20 cellular contexts compared by ENCODE assay signal in the genomic region with DNA sequence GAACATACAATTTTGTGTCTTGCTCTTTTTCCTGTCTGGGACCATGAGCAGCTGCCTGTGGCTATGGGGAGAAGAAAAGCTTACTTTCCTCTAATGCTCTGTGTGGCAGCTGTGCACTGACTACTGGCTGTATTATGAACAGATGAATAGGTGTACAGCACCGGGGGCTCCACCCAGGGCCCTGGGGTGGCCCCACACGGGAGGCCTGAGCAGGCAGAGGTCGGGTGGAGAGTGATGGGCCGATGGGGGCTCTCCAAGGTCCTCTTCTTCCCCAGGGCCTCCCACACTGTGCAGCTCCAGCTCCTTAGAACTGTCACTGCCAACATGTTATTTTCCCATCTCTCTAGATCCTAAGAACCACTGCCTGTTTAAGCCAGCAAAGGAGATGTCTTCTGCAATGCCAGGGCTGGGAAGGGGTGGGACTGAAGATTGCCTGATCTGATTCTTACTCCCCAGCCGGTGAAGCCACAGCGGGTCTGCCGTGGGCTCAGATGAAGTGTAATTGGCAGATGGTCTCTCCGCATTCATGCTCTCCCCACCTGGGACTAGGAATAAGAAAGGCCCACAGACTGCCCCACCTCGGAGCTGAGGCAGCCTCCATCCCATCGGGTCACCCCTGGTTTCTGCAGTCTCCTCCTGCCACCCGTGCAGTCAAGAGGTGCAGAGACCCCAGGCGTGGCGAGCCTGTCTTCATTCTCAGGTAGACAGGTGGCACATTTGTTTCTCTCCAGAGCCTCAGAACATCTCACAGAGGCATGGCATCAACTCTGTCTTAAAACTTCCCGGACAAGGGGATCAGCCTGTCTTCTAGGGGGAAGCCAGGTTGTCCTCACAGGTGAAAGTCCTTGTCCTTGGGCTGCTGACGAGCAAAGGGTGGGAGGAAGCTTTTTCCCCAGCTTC.
DNase-seq lines count a peak whose midpoint lies in the region; ATAC-seq and TF ChIP-seq lines count a peak whose summit lies in the region.
"Had no signal": no experiment of that assay in that cellular context is flagged by ENCODE, and none has a peak within 500 bp of the region (broad histone marks: within the 10 kb centered on the region; RNA-seq: fewer than 3 reads in every experiment).

No MANE protein-coding gene starts in this region.

- CTCF ChIA-PET in activated CD4-positive, alpha-beta T cell treated with anti-CD3 and anti-CD28 coated beads, Interleukin-2, amount 10 ng/mL, durations not matched to agents 7 days and 5 days (lab: Charles Lee) = no interaction called here

- no peak for ATAC-seq in T-helper 17 cell
- ATAC-seq in HG03342 (IDR thresholded peaks at IDR 0.05; ENCODE audit: unreplicated experiment) = no peak
- ATAC-seq: PC-3 had no signal

- H3K4me3 ChIP-seq in mesenchymal stem cell (ENCODE audit: insufficient read depth in 1 of 2, low read depth in 1 of 2, low read length in 2 of 2) = no peak overlapping the region

- H3K14ac ChIP-seq in mesenchymal stem cell (ENCODE audit: low read length in 2 of 2) = no peak overlapping the region

- H3K27ac ChIP-seq in mesenchymal stem cell (ENCODE audit: low read length, poor library complexity, severe bottlenecking) = no peak overlapping the region
- H3K27ac ChIP-seq: C4-2B had no signal

- no peak overlapping the region for H3K23ac ChIP-seq in mesenchymal stem cell (ENCODE audit: low read length in 2 of 2)

- POLR2A ChIA-PET in activated CD4-positive, alpha-beta T cell treated with anti-CD3 and anti-CD28 coated beads, Interleukin-2, amount 10 ng/mL, durations not matched to agents 7 days and 5 days (lab: Charles Lee) = no interaction called here

- no peaks in the 10 kb centered on the region for H3K36me3 ChIP-seq in mesenchymal stem cell (ENCODE audit: control insufficient read depth in 1 of 2, insufficient read depth in 2 of 2, low read depth in 1 of 2, low read length in 2 of 2)

- peaks cover 16% of the 10 kb centered on the region for H3K27me3 Mint-ChIP-seq in activated CD4-positive, alpha-beta T cell treated with anti-CD3 and anti-CD28 coated beads, Interleukin-2, amount 10 ng/mL, durations not matched to agents 7 days and 5 days
- H3K27me3 Mint-ChIP-seq in T-helper 17 cell = peaks cover 78% of the 10 kb centered on the region
- H3K27me3 Mint-ChIP-seq in type B pancreatic cell = peaks cover 46% of the 10 kb centered on the region

- H3K4me1 ChIP-seq in mesenchymal stem cell (ENCODE audit: control insufficient read depth, insufficient read depth, low read depth, low read length) = peaks cover 8% of the 10 kb centered on the region

- no peak overlapping the region for H2AK5ac ChIP-seq in mesenchymal stem cell (ENCODE audit: low read length, severe bottlenecking)

- H2AFZ ChIP-seq in mesenchymal stem cell (ENCODE audit: low read depth, low read length) = no peak overlapping the region

- no peak overlapping the region for H2BK120ac ChIP-seq in mesenchymal stem cell (ENCODE audit: low read depth, low read length)

- no peak overlapping the region for H2BK15ac ChIP-seq in mesenchymal stem cell (ENCODE audit: low read depth, poor library complexity, severe bottlenecking)

- no peak overlapping the region for H3K9ac ChIP-seq in mesenchymal stem cell (ENCODE audit: low read length)

- H3K27me3 ChIP-seq in mesenchymal stem cell (ENCODE audit: control insufficient read depth in 1 of 2, insufficient read depth in 1 of 2, low read length in 2 of 2) = peaks cover 31 to 42% of the 10 kb centered on the region in 2 experiments

- H3K18ac ChIP-seq in mesenchymal stem cell (ENCODE audit: low read depth in 1 of 2, low read length in 2 of 2) = no peak overlapping the region

- no peak overlapping the region for H4K91ac ChIP-seq in mesenchymal stem cell (ENCODE audit: low read length)

- no peak overlapping the region for H2BK5ac ChIP-seq in mesenchymal stem cell (ENCODE audit: low read depth, low read length, poor library complexity, severe bottlenecking)

- peak; percentile 2 for DNase-seq in activated CD4-positive, alpha-beta T cell treated with anti-CD3 and anti-CD28 coated beads, Interleukin-2, amount 10 ng/mL, durations not matched to agents 7 days and 5 days
- DNase-seq in activated CD4-positive, alpha-beta T cell treated with anti-CD3 and anti-CD28 coated beads, Interleukin-2, amount 50 U/mL, for 1 hour = no peak
- DNase-seq in T-helper 17 cell = no peak
- DNase-seq in myocyte (ENCODE audit: low read depth) = peak; percentile 25
- peak; percentile 65 for DNase-seq in type B pancreatic cell (ENCODE audit: extremely low spot score, unreplicated experiment)
- no peak for DNase-seq in CD1c-positive myeloid dendritic cell (ENCODE audit: extremely low spot score)
- DNase-seq in mesenchymal stem cell = no peak
- DNase-seq: 8988T, COR-L47, DMS153, H9, Karpas-422, MM.1S, NCI-H1105, NCI-H1694 treated with DMSO at 0.1 percent for 48 hours, NCI-H446, NCI-H748 treated with DMSO at 0.1 percent for 48 hours, PC-3 had no signal

- TF ChIP-seq CTCF in type B pancreatic cell (conservative IDR thresholded peaks at IDR 0.05) = no peak

- WGBS in mesenchymal stem cell = 83% methylated on average over 13 of the region's 15 CpGs

- no peaks in the 10 kb centered on the region for H3K4me1 Mint-ChIP-seq in activated CD4-positive, alpha-beta T cell treated with anti-CD3 and anti-CD28 coated beads, Interleukin-2, amount 10 ng/mL, durations not matched to agents 7 days and 5 days
- H3K4me1 Mint-ChIP-seq in T-helper 17 cell = no peaks in the 10 kb centered on the region
- peaks cover 12% of the 10 kb centered on the region for H3K4me1 Mint-ChIP-seq in type B pancreatic cell (ENCODE audit: unreplicated experiment)

- no peak overlapping the region for H3K27ac Mint-ChIP-seq in activated CD4-positive, alpha-beta T cell treated with anti-CD3 and anti-CD28 coated beads, Interleukin-2, amount 10 ng/mL, durations not matched to agents 7 days and 5 days
- H3K27ac Mint-ChIP-seq in T-helper 17 cell (peak overlapping the region; percentile 8), type B pancreatic cell (no peak overlapping the region)
- H3K27ac Mint-ChIP-seq: H9 had no signal

- no peak overlapping the region for H2BK12ac ChIP-seq in mesenchymal stem cell (ENCODE audit: low read length in 2 of 2)

- no peaks in the 10 kb centered on the region for H3K9me3 ChIP-seq in T-helper 17 cell (ENCODE audit: control insufficient read depth, low read length, poor library complexity, severe bottlenecking)
- H3K9me3 ChIP-seq in mesenchymal stem cell (ENCODE audit: control insufficient read depth, low read length) = no peaks in the 10 kb centered on the region

- no peak overlapping the region for H3K4ac ChIP-seq in mesenchymal stem cell (ENCODE audit: low read depth in 1 of 2, low read length in 2 of 2)

- H3K79me1 ChIP-seq in mesenchymal stem cell (replicated peaks; ENCODE audit: low read length, poor library complexity, severe bottlenecking) = no peaks in the 10 kb centered on the region

- no peaks in the 10 kb centered on the region for H3K9me3 Mint-ChIP-seq in activated CD4-positive, alpha-beta T cell treated with anti-CD3 and anti-CD28 coated beads, Interleukin-2, amount 10 ng/mL, durations not matched to agents 7 days and 5 days
- no peaks in the 10 kb centered on the region for H3K9me3 Mint-ChIP-seq in type B pancreatic cell

- no peaks in the 10 kb centered on the region for H3K36me3 Mint-ChIP-seq in activated CD4-positive, alpha-beta T cell treated with anti-CD3 and anti-CD28 coated beads, Interleukin-2, amount 10 ng/mL, durations not matched to agents 7 days and 5 days (ENCODE audit: low read depth)
- no peaks in the 10 kb centered on the region for H3K36me3 Mint-ChIP-seq in T-helper 17 cell (ENCODE audit: low read depth)
- no peaks in the 10 kb centered on the region for H3K36me3 Mint-ChIP-seq in type B pancreatic cell

- H4K8ac ChIP-seq in mesenchymal stem cell (ENCODE audit: low read length) = no peak overlapping the region

- no peak overlapping the region for H3K4me3 Mint-ChIP-seq in activated CD4-positive, alpha-beta T cell treated with anti-CD3 and anti-CD28 coated beads, Interleukin-2, amount 10 ng/mL, durations not matched to agents 7 days and 5 days
- H3K4me3 Mint-ChIP-seq in T-helper 17 cell (no peak overlapping the region), type B pancreatic cell (no peak overlapping the region)
- H3K4me3 Mint-ChIP-seq: H9 had no signal

- no peak overlapping the region for H3K4me2 ChIP-seq in mesenchymal stem cell (ENCODE audit: low read length, poor library complexity, severe bottlenecking)

Comparison
In these comparisons a context has a peak if more than half of its experiments do, and no peak if none do; other contexts are left out.
1. DNase-seq: peak in activated CD4-positive, alpha-beta T cell treated with anti-CD3 and anti-CD28 coated beads, Interleukin-2, amount 10 ng/mL, durations not matched to agents 7 days and 5 days (single experiment), myocyte (single experiment) and type B pancreatic cell (single experiment); none in activated CD4-positive, alpha-beta T cell treated with anti-CD3 and anti-CD28 coated beads, Interleukin-2, amount 50 U/mL, for 1 hour (single experiment), T-helper 17 cell (0 of 3), CD1c-positive myeloid dendritic cell (single experiment) and mesenchymal stem cell (single experiment).